In the genomic region with DNA sequence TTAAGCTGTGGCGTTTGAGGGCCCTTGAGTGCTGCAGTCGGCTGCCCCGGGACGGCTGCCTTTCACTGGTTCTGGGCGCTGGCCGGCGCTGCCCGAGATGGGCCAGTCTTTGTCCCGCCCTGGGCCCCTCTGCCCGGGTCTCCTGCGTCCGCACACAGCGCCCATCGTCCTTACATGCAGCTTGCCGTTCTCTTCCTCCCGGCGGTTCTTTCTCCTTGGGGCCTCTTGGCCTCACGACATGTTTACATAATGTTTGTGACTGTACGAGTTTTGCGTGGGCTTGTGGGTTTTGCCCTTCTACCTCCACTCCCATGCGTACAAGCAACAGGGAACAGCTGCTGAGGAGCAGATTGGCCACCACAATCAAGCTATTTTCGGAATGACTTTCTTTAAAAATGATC, we compare ENCODE assay signal across 8 cellular contexts. TPM values are rescaled to one million over a fixed set of nuclear protein-coding genes. Genes with fewer than 3 reads are reported as not detected.
DNase-seq lines count a peak whose midpoint lies in the region; ATAC-seq, FAIRE-seq and TF ChIP-seq lines count a peak whose summit lies in the region.

No MANE protein-coding gene starts in this region.

- no peak for TF ChIP-seq POLR2A in Peyer's patch (IDR thresholded peaks at IDR 0.05)

- H3K27ac ChIP-seq in Peyer's patch (peak overlapping the region; percentile 92 to 99 (median 98)), hepatocyte (peak overlapping the region; percentile 99)

- H2AFZ ChIP-seq in hepatocyte: peak overlapping the region; percentile 98

- H3K4me3 ChIP-seq in Peyer's patch: peak overlapping the region; percentile 68 to 88 (median 84)
- peak overlapping the region; percentile 78 for H3K4me3 ChIP-seq in hepatocyte

- H3K4me2 ChIP-seq in hepatocyte: peak overlapping the region; percentile 90

- DNase-seq in AG20443 (ENCODE audit: low spot score) (peak; percentile 62), Peyer's patch (peak; percentile 63 to 78 (median 74)), anterior cingulate cortex (lab: John Stamatoyannopoulos, UW) (peak in 50 of 58 donors; percentile 4 to 81 (median 56)), hepatocyte (ENCODE audit: low spot score) (peak; percentile 69), renal cortical epithelial cell (ENCODE audit: low read depth) (peak; percentile 43), D721Med (ENCODE audit: insufficient read length, low spot score) (no peak)

- H4K20me1 ChIP-seq in hepatocyte (ENCODE audit: insufficient read depth, poor library complexity, severe bottlenecking): peaks cover 15% of the 10 kb centered on the region

- H3K79me2 ChIP-seq in hepatocyte: peaks cover 49% of the 10 kb centered on the region

- H3K9me3 ChIP-seq in Peyer's patch (no peaks in the 10 kb centered on the region), hepatocyte (ENCODE audit: low read depth) (no peaks in the 10 kb centered on the region)

- ATAC-seq in GM18867 (IDR thresholded peaks at IDR 0.05; ENCODE audit: unreplicated experiment) (peak; percentile 32), HG03060 (IDR thresholded peaks at IDR 0.05; ENCODE audit: low read depth, unreplicated experiment) (peak; percentile 22)

- under 1% methylated on average over 20 of the region's 22 CpGs for WGBS in hepatocyte (ENCODE audit: low lambda C conversion rate, missing lambda C conversion rate)

- TF ChIP-seq CTCF in Peyer's patch (IDR thresholded peaks at IDR 0.05) (peak in 1 of 6 experiments; percentile 6), hepatocyte (IDR thresholded peaks at IDR 0.05; ENCODE audit: poor library complexity) (no peak), D721Med (IDR thresholded peaks at IDR 0.05; ENCODE audit: insufficient read depth, missing control alignments) (no peak)

- H3K27me3 ChIP-seq in Peyer's patch (no peaks in the 10 kb centered on the region), hepatocyte (no peaks in the 10 kb centered on the region)

- H3K4me1 ChIP-seq in Peyer's patch: peaks cover 0 to 12% (median 0%) of the 10 kb centered on the region in 4 donors
- H3K4me1 ChIP-seq in hepatocyte (ENCODE audit: insufficient read depth): peaks cover 17% of the 10 kb centered on the region

- H3K9me2 ChIP-seq in hepatocyte (replicated peaks; ENCODE audit: insufficient read depth): no peaks in the 10 kb centered on the region

- no peaks in the 10 kb centered on the region for H3K36me3 ChIP-seq in Peyer's patch
- H3K36me3 ChIP-seq in hepatocyte (replicated peaks; ENCODE audit: insufficient read depth, low read depth): no peaks in the 10 kb centered on the region

- no peak for FAIRE-seq in D721Med (lab: Jason Lieb, UNC)

RNA-seq across cellular contexts. Expression of a gene that starts 0.6 kb away (rescaled TPM):
- total RNA-seq in Peyer's patch: 100 to 1,000 TPM in 1 of 4 donors, 10 to 100 TPM in 3; 73.1 to 241 (median 76.8) TPM
- 128 and 143 TPM in 2 replicates for total RNA-seq in hepatocyte
- polyA plus RNA-seq in hepatocyte: 39.4 and 53.5 TPM in 2 replicates
- 176 and 258 TPM in 2 replicates for total RNA-seq in renal cortical epithelial cell
